Comparison of ENCODE assay signal across 1 cellular context in the genomic region with DNA sequence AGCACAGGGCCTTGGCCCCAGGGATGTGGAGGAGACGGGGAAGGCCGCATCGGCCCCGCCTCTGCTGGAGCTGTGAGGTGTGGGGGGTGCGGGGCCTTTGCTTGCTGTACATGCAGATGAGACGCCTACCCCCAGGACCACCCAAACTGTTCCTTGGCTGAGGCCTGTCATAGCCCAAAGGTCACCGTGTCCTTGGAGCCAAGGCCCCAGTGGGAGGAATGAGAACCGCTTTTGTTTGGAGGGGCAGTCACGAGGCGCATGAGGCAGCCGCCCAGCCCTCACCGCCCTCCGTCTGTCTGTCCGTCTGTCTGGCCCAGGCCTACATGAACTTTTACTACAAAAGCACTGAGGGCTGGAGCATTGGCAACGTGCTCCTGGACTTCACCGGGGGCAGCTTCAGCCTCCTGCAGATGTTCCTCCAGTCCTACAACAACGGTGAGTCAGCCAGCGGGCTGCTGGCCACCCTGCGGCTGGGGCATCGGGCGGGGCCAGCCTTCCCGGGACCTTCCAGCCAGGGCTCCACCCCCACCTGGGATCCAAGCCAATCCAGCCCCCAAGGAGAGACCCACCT.
TF ChIP-seq lines count a peak whose summit lies in the region.

No MANE protein-coding gene starts in this region.

TF ChIP-seq in IMR-90, 13 proteins besides CTCF, POLR2A, EP300 and RAD21:
- TF ChIP-seq CHD1 (IDR thresholded peaks at IDR 0.05; ENCODE audit: low read depth, low read length) = no peak
- TF ChIP-seq NFE2L2 (IDR thresholded peaks at IDR 0.05; ENCODE audit: low read depth, low read length) = no peak
- TF ChIP-seq SMC3 (IDR thresholded peaks at IDR 0.05; ENCODE audit: low read depth, low read length) = no peak
- no peak for TF ChIP-seq RCOR1 (IDR thresholded peaks at IDR 0.05; ENCODE audit: insufficient replicate concordance, low read length)
- peak; percentile 66; the same call in 1 of the 2 replicates for TF ChIP-seq MAZ (IDR thresholded peaks at IDR 0.05; ENCODE audit: borderline replicate concordance, low read depth, low read length)
- TF ChIP-seq, protein P1, sequence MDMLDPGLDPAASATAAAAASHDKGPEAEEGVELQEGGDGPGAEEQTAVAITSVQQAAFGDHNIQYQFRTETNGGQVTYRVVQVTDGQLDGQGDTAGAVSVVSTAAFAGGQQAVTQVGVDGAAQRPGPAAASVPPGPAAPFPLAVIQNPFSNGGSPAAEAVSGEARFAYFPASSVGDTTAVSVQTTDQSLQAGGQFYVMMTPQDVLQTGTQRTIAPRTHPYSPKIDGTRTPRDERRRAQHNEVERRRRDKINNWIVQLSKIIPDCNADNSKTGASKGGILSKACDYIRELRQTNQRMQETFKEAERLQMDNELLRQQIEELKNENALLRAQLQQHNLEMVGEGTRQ (IDR thresholded peaks at IDR 0.05; ENCODE audit: low read depth, low read length) = 0 out of 2 replicates have a peak, but pooled peaks have one; percentile 14
- TF ChIP-seq FOS (IDR thresholded peaks at IDR 0.05; ENCODE audit: low read depth, low read length) = peak; percentile 61; the same call in 1 of the 2 replicates
- TF ChIP-seq MAFK (IDR thresholded peaks at IDR 0.05; ENCODE audit: low read depth, low read length) = no peak
- TF ChIP-seq MXI1 (IDR thresholded peaks at IDR 0.05; ENCODE audit: borderline replicate concordance, low read depth, low read length) = peak; percentile 76
- TF ChIP-seq RFX5 (IDR thresholded peaks at IDR 0.05; ENCODE audit: low read depth, low read length) = no peak
- TF ChIP-seq BHLHE40 (IDR thresholded peaks at IDR 0.05; ENCODE audit: low read depth, low read length) = 0 out of 2 replicates have a peak, but pooled peaks have one; percentile 6
- TF ChIP-seq CEBPB (IDR thresholded peaks at IDR 0.05; ENCODE audit: low read depth, low read length) = no peak
- TF ChIP-seq, protein P2, sequence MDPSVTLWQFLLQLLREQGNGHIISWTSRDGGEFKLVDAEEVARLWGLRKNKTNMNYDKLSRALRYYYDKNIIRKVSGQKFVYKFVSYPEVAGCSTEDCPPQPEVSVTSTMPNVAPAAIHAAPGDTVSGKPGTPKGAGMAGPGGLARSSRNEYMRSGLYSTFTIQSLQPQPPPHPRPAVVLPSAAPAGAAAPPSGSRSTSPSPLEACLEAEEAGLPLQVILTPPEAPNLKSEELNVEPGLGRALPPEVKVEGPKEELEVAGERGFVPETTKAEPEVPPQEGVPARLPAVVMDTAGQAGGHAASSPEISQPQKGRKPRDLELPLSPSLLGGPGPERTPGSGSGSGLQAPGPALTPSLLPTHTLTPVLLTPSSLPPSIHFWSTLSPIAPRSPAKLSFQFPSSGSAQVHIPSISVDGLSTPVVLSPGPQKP (IDR thresholded peaks at IDR 0.05; ENCODE audit: borderline replicate concordance, low read depth, low read length) = no peak
